Comparison of ENCODE assay signal across 20 cellular contexts in genomic region chr6:123598011-123598410, GRCh38. TPM values are rescaled to one million over a fixed set of nuclear protein-coding genes. Genes with fewer than 3 reads are reported as not detected.
DNase-seq lines count a peak whose midpoint lies in the region; ATAC-seq and TF ChIP-seq lines count a peak whose summit lies in the region.
"Had no signal": no experiment of that assay in that cellular context is flagged by ENCODE, and none has a peak within 500 bp of the region (broad histone marks: within the 10 kb centered on the region; RNA-seq: fewer than 3 reads in every experiment).

No MANE protein-coding gene starts in this region.

- intact Hi-C loops in Right ventricle myocardium inferior (cut with DNase I): no loop called here
- intact Hi-C loops in CD14-positive monocyte (cut with micrococcal nuclease): no loop called here

- no peak for TF ChIP-seq CTCF in GM10248 (IDR thresholded peaks at IDR 0.05; ENCODE audit: control extremely low read depth, extremely low read depth, low read depth, missing control alignments)
- no peak for TF ChIP-seq CTCF in CD14-positive monocyte (IDR thresholded peaks at IDR 0.05)
- no peak for TF ChIP-seq CTCF in mesothelial cell of epicardium (IDR thresholded peaks at IDR 0.05; ENCODE audit: unreplicated experiment)

- H3K27me3 Mint-ChIP-seq in CD14-positive monocyte (ENCODE audit: low read depth in 3 of 3): no peaks in the 10 kb centered on the region
- H3K27me3 Mint-ChIP-seq in mesothelial cell of epicardium (ENCODE audit: low read depth): no peaks in the 10 kb centered on the region
- H3K27me3 Mint-ChIP-seq: CD4-positive, alpha-beta memory T cell had no signal

- DNase-seq in GM10248 (ENCODE audit: extremely low spot score) (peak; percentile 7), Right ventricle myocardium inferior (ENCODE audit: missing footprints) (no peak), CD14-positive monocyte (ENCODE audit: low spot score) (no peak), mesothelial cell of epicardium (ENCODE audit: low spot score in 2 of 2, unreplicated experiment in 2 of 2) (no peak)
- DNase-seq: activated CD8-positive, alpha-beta memory T cell treated with anti-CD3 and anti-CD28 coated beads for 24 hours; activated effector memory CD4-positive, alpha-beta T cell treated with Interleukin-2 at 50 U/mL for 16 hours; CD4-positive, alpha-beta memory T cell; Karpas-422; NCI-H1417 treated with DMSO at 0.1 percent for 48 hours; PC-9; stomach had no signal

- H3K4me1 Mint-ChIP-seq in CD14-positive monocyte (no peaks in the 10 kb centered on the region), mesothelial cell of epicardium (peaks cover 3% of the 10 kb centered on the region)
- H3K4me1 Mint-ChIP-seq: CD4-positive, alpha-beta memory T cell had no signal

- ATAC-seq in GM19035 (IDR thresholded peaks at IDR 0.05; ENCODE audit: unreplicated experiment) (peak; percentile 88), GM21825 (IDR thresholded peaks at IDR 0.05; ENCODE audit: unreplicated experiment) (peak; percentile 72), HG03196 (IDR thresholded peaks at IDR 0.05; ENCODE audit: unreplicated experiment) (peak; percentile 69), Right ventricle myocardium inferior (no peak), HG03457 (IDR thresholded peaks at IDR 0.05; ENCODE audit: unreplicated experiment) (no peak)

- H3K9me3 Mint-ChIP-seq in CD14-positive monocyte (peaks cover 0 to 3% (median 0%) of the 10 kb centered on the region in 7 donors), mesothelial cell of epicardium (peaks cover 13% of the 10 kb centered on the region)

- POLR2A ChIA-PET in GM10248 (lab: Yijun Ruan, JAX): no interaction called here

- CTCF ChIA-PET in GM10248 (lab: Yijun Ruan, JAX): no interaction called here

- H3K27ac Mint-ChIP-seq in CD14-positive monocyte (no peak overlapping the region), mesothelial cell of epicardium (no peak overlapping the region)
- H3K27ac Mint-ChIP-seq: CD4-positive, alpha-beta memory T cell had no signal

- no peak overlapping the region for H3K4me3 Mint-ChIP-seq in CD14-positive monocyte
- no peak overlapping the region for H3K4me3 Mint-ChIP-seq in mesothelial cell of epicardium
- H3K4me3 Mint-ChIP-seq: CD4-positive, alpha-beta memory T cell had no signal

- H3K36me3 Mint-ChIP-seq in CD14-positive monocyte (no peaks in the 10 kb centered on the region), mesothelial cell of epicardium (no peaks in the 10 kb centered on the region)
- H3K36me3 Mint-ChIP-seq: CD4-positive, alpha-beta memory T cell had no signal

RNA-seq across cellular contexts. Expression of gene TRDN, which starts 38.7 kb away (rescaled TPM):
- total RNA-seq in Right ventricle myocardium inferior: 394 TPM
- not detected for polyA plus RNA-seq in CD14-positive monocyte
- 0.20 to 0.34 TPM in 2 of 3 replicates, not detected in the other for total RNA-seq in mesothelial cell of epicardium
- total RNA-seq: astrocyte; CD4-positive, alpha-beta memory T cell; epithelial cell of proximal tubule; NCI-H460; PC-9; vagina had no signal
- polyA plus RNA-seq: CD4-positive, alpha-beta memory T cell; keratinocyte had no signal

Comparison
In these comparisons a context has a peak if more than half of its experiments do, and no peak if none do; other contexts are left out.
1. ATAC-seq: peak in GM19035 (single experiment), GM21825 (single experiment) and HG03196 (single experiment); none in Right ventricle myocardium inferior (single experiment) and HG03457 (single experiment).
2. RNA of gene TRDN, which starts 38.7 kb away (total RNA-seq): 394 TPM in Right ventricle myocardium inferior (single experiment); 0.20 to 0.34 TPM in mesothelial cell of epicardium; every median in the first group is over 100 times any median in the second.